In genomic region chr15:73695773-73696640, GRCh38 we compare ENCODE assay signal across 10 cellular contexts. TPM values are rescaled to one million over a fixed set of nuclear protein-coding genes. Genes with fewer than 3 reads are reported as not detected.
DNase-seq lines count a peak whose midpoint lies in the region; ATAC-seq and TF ChIP-seq lines count a peak whose summit lies in the region.
"Had no signal": no experiment of that assay in that cellular context is flagged by ENCODE, and none has a peak within 500 bp of the region (broad histone marks: within the 10 kb centered on the region; RNA-seq: fewer than 3 reads in every experiment).

No MANE protein-coding gene starts in this region.

- H3K27ac Mint-ChIP-seq in glutamatergic neuron (ENCODE audit: unreplicated experiment), result peak overlapping the region; percentile 88

- TF ChIP-seq CTCF in VCaP (conservative IDR thresholded peaks at IDR 0.05) (no peak), glutamatergic neuron (IDR thresholded peaks at IDR 0.05; ENCODE audit: partially characterized antibody, unreplicated experiment) (no peak)

- H3K27ac ChIP-seq in VCaP, result peak overlapping the region; percentile 66
- peak overlapping the region in 15 of 21 experiments; percentile 5 to 76 (median 45) for H3K27ac ChIP-seq in skin epidermis
- H3K27ac ChIP-seq: pancreas had no signal

- DNase-seq in HT1080 (ENCODE audit: low read depth), result peak; percentile 34
- DNase-seq in glutamatergic neuron, result no peak
- DNase-seq in NCI-H446 (lab: John Stamatoyannopoulos, UW), result no peak
- DNase-seq: NCI-H2171 had no signal

- H3K4me3 ChIP-seq in skin epidermis, result no peak overlapping the region
- H3K4me3 ChIP-seq: pancreas had no signal

- peak overlapping the region; percentile 10 for H3K4me3 Mint-ChIP-seq in glutamatergic neuron (ENCODE audit: unreplicated experiment)

- H3K4me1 Mint-ChIP-seq in glutamatergic neuron (ENCODE audit: low read depth, unreplicated experiment), result peaks cover 56% of the 10 kb centered on the region

- H3K27me3 Mint-ChIP-seq in glutamatergic neuron (ENCODE audit: unreplicated experiment), result peaks cover 7% of the 10 kb centered on the region

- H3K9me3 Mint-ChIP-seq in glutamatergic neuron (ENCODE audit: unreplicated experiment), result peaks cover 3% of the 10 kb centered on the region
- H3K9me3 Mint-ChIP-seq: stimulated activated naive CD8-positive, alpha-beta T cell treated with anti-CD3 and anti-CD28 coated beads, Interleukin-15, amount 100 ng/mL, for 72 hours had no signal

- H3K36me3 Mint-ChIP-seq in glutamatergic neuron (ENCODE audit: unreplicated experiment), result no peaks in the 10 kb centered on the region

- ATAC-seq in GM19467 (IDR thresholded peaks at IDR 0.05; ENCODE audit: unreplicated experiment) (no peak), GM21367 (IDR thresholded peaks at IDR 0.05; ENCODE audit: unreplicated experiment) (no peak)

RNA-seq across cellular contexts. Expression of gene CD276, which starts 11.8 kb away (rescaled TPM):
- total RNA-seq in HT1080 (2014; rRNA removed; shearing (Covaris generic)), result 51.6 and 69.2 TPM in 2 replicates
- polyA plus RNA-seq in HT1080 (2015; cell fraction: cytosol; rRNA removed), result 81.9 and 86.1 TPM in 2 replicates
- 72.1 and 73.0 TPM in 2 replicates for polyA plus RNA-seq in HT1080 (2015; cell fraction: nucleus; rRNA removed)
- total RNA-seq in glutamatergic neuron (ENCODE audit: unreplicated experiment), result 192 TPM

RNA-seq across cellular contexts. Expression of gene INSYN1, which starts 57.1 kb away (rescaled TPM):
- 0.53 and 1.1 TPM in 2 replicates for total RNA-seq in HT1080 (2014; rRNA removed; shearing (Covaris generic))
- polyA plus RNA-seq in HT1080 (2015; cell fraction: cytosol; rRNA removed), result 0.08 and 0.21 TPM in 2 replicates
- 0.01 and 0.51 TPM in 2 replicates for polyA plus RNA-seq in HT1080 (2015; cell fraction: nucleus; rRNA removed)
- total RNA-seq in glutamatergic neuron (ENCODE audit: unreplicated experiment), result 86.6 TPM

Comparison
In these comparisons a context has a peak if more than half of its experiments do, and no peak if none do; other contexts are left out.
1. RNA of gene INSYN1, which starts 57.1 kb away (total RNA-seq): 86.6 TPM in glutamatergic neuron (single experiment); 0.53 to 1.1 TPM in HT1080; every median in the first group is over 10 times any median in the second.